ENCODE assay signal across 10 cellular contexts in genomic region chr19:543912-544608, GRCh38. TPM values are rescaled to one million over a fixed set of nuclear protein-coding genes. Genes with fewer than 3 reads are reported as not detected.
DNase-seq lines count a peak whose midpoint lies in the region; ATAC-seq and TF ChIP-seq lines count a peak whose summit lies in the region.
"Had no signal": no experiment of that assay in that cellular context is flagged by ENCODE, and none has a peak within 500 bp of the region (broad histone marks: within the 10 kb centered on the region; RNA-seq: fewer than 3 reads in every experiment).

TSS of gene GZMM (plus strand) at chr19:544053. CDS start at chr19:544072, 19 bp downstream.

- H3K4me3 ChIP-seq in heart left ventricle = peak within 1 kb of the TSS in 1 of 12 donors; percentile 46

- H3K9me3 Mint-ChIP-seq in activated naive CD8-positive, alpha-beta T cell (ENCODE audit: low read depth) = no peaks in the 10 kb centered on the region

- no peaks in the 10 kb centered on the region for H3K27me3 ChIP-seq in heart left ventricle

- TF ChIP-seq POLR2A in heart left ventricle (IDR thresholded peaks at IDR 0.05) = no peak

- ATAC-seq in heart left ventricle = peak in 3 of 4 donors; percentile 20 to 43 (median 40)
- ATAC-seq in GM19455 (IDR thresholded peaks at IDR 0.05; ENCODE audit: unreplicated experiment) = no peak

- no peak for TF ChIP-seq CTCF in heart left ventricle (IDR thresholded peaks at IDR 0.05)

- peaks cover 0 to 33% (median 24%) of the 10 kb centered on the region in 9 donors for H3K36me3 ChIP-seq in heart left ventricle

- WGBS in heart left ventricle, 4 donors = 50 to 60% (median 57%) methylated on average over 27 to 31 of the region's 31 CpGs

- intact Hi-C loops in heart left ventricle (cut with DNase I) (loop anchor here in 2 of 10 donors (10.0 kb wide), 1 partner anchor 191 kb away; no protein-coding TSS in a partner anchor), cardiac septum (cut with DNase I) (no loop called here)

- peaks cover 2% of the 10 kb centered on the region for H3K36me3 Mint-ChIP-seq in activated naive CD8-positive, alpha-beta T cell

- peak within 1 kb of the TSS; percentile 89 for H3K4me3 Mint-ChIP-seq in activated naive CD8-positive, alpha-beta T cell

- H3K4me1 ChIP-seq in heart left ventricle = peaks cover 0 to 13% (median under 1%) of the 10 kb centered on the region in 12 donors

- peaks cover 21% of the 10 kb centered on the region for H3K4me1 Mint-ChIP-seq in activated naive CD8-positive, alpha-beta T cell (ENCODE audit: low read depth)

- H3K9me3 ChIP-seq in heart left ventricle = no peaks in the 10 kb centered on the region

- peak within 1 kb of the TSS; percentile 84 for H3K27ac Mint-ChIP-seq in activated naive CD8-positive, alpha-beta T cell

- peak within 1 kb of the TSS in 1 of 12 donors; percentile 27 for H3K27ac ChIP-seq in heart left ventricle

- DNase-seq in heart left ventricle (peak in 1 of 5 donors; percentile 72), cardiac septum (ENCODE audit: low spot score) (no peak), NCI-H146 (lab: John Stamatoyannopoulos, UW) (no peak), NCI-H69 (lab: John Stamatoyannopoulos, UW) (no peak), DMS79 (lab: John Stamatoyannopoulos, UW) (no peak)
- DNase-seq in stimulated activated CD4-positive, alpha-beta T cell treated with anti-CD3 and anti-CD28 coated beads, Interleukin-12 subunit alpha, Interleukin-12 subunit beta, amount 100 ng/mL, for 4 hours = peak; percentile 69

- no peaks in the 10 kb centered on the region for H3K27me3 Mint-ChIP-seq in activated naive CD8-positive, alpha-beta T cell

RNA-seq across cellular contexts. Expression of gene GZMM, which starts in this region (rescaled TPM):
- total RNA-seq in heart left ventricle = 1 to 10 TPM in 2 of 9 donors, under 1 TPM in 2, not detected in 5; 0.40 to 3.0 (median 0.87) TPM
- under 1 TPM; 0.12 to 0.34 TPM for polyA plus RNA-seq in heart left ventricle
- 0.43 TPM for total RNA-seq in cardiac septum
- total RNA-seq: bronchial epithelial cell had no signal
- polyA plus RNA-seq: AG04450 had no signal
